32 cellular contexts compared by ENCODE assay signal in genomic region chr6:121678245-121678644, GRCh38.
"Had no signal": no experiment of that assay in that cellular context is flagged by ENCODE, and none has a peak within 500 bp of the region (broad histone marks: within the 10 kb centered on the region; RNA-seq: fewer than 3 reads in every experiment).

No MANE protein-coding gene starts in this region.

- DNase-seq: activated CD4-positive, alpha-beta T cell treated with anti-CD3 and anti-CD28 coated beads for 36 hours; activated CD4-positive, alpha-beta T cell treated with anti-CD3 and anti-CD28 coated beads, Interleukin-2, amount 10 ng/mL, durations not matched to agents 7 days and 5 days; activated CD4-positive, alpha-beta T cell treated with anti-CD3 and anti-CD28 coated beads, Interleukin-2, amount 50 U/mL, for 48 hours; activated CD8-positive, alpha-beta memory T cell treated with anti-CD3 and anti-CD28 coated beads, Interleukin-2, amount 50 U/mL, for 4 hours; activated CD8-positive, alpha-beta T cell treated with anti-CD3 and anti-CD28 coated beads, Interleukin-2, amount 10 ng/mL, durations not matched to agents 7 days and 5 days; activated effector memory CD4-positive, alpha-beta T cell treated with anti-CD3 and anti-CD28 coated beads, Interleukin-2, amount 50 U/mL, for 16 hours; activated naive CD4-positive, alpha-beta T cell; activated naive CD4-positive, alpha-beta T cell treated with anti-CD3 and anti-CD28 coated beads, Interleukin-2, amount 50 U/mL, for 16 hours; activated naive CD8-positive, alpha-beta T cell treated with anti-CD3 and anti-CD28 coated beads for 36 hours; activated T-cell treated with anti-CD3 and anti-CD28 coated beads, Interleukin-2, amount 50 U/mL, for 48 hours; amniotic stem cell; aorta; Kasumi-1; KG1; MG63; NCI-H1048; NCI-H1105 treated with DMSO at 0.1 percent for 48 hours; NCI-H1436; NCI-H1694; NCI-H2029; NCI-H510A; NCI-H526; NCI-H748 treated with DMSO at 0.1 percent for 48 hours; PC-9; SIG-M5 had no signal

- ATAC-seq: activated CD4-positive, alpha-beta T cell treated with anti-CD3 and anti-CD28 coated beads for 36 hours; activated CD4-positive, CD25-positive, alpha-beta regulatory T cell treated with anti-CD3 and anti-CD28 coated beads, Interleukin-2, amount 50 U/mL, for 24 hours; activated CD8-positive, alpha-beta T cell treated with anti-CD3 and anti-CD28 coated beads, Interleukin-2, amount 10 ng/mL, durations not matched to agents 7 days and 5 days; activated T-helper 17 cell treated with anti-CD3 and anti-CD28 coated beads, Interleukin-2, amount 50 U/mL, for 72 hours; Right ventricle myocardium inferior; WTC11 had no signal

- H3K4me3 Mint-ChIP-seq: activated CD4-positive, alpha-beta T cell treated with anti-CD3 and anti-CD28 coated beads for 36 hours; activated CD4-positive, alpha-beta T cell treated with anti-CD3 and anti-CD28 coated beads, Interleukin-2, amount 10 ng/mL, durations not matched to agents 7 days and 5 days; activated CD8-positive, alpha-beta T cell treated with anti-CD3 and anti-CD28 coated beads, Interleukin-2, amount 10 ng/mL, durations not matched to agents 7 days and 5 days; activated naive CD8-positive, alpha-beta T cell treated with anti-CD3 and anti-CD28 coated beads for 36 hours; activated T-helper 17 cell treated with anti-CD3 and anti-CD28 coated beads, Interleukin-2, amount 50 U/mL, for 72 hours; central memory CD8-positive, alpha-beta T cell; T-helper 1 cell treated with Interleukin-12 subunit alpha and Interleukin-12 subunit beta and Interleukin-4 antibody, amounts not matched to agents 30 μg/mL and 1 μg/mL, for 36 hours; T-helper 2 cell treated with Interferon-gamma antibody and Interleukin-4, amounts not matched to agents 5 μg/mL and 100 μg/mL, for 36 hours; WTC11 had no signal

- H3K9me3 Mint-ChIP-seq: activated CD4-positive, alpha-beta T cell treated with anti-CD3 and anti-CD28 coated beads, Interleukin-2, amount 10 ng/mL, durations not matched to agents 7 days and 5 days; activated naive CD8-positive, alpha-beta T cell treated with anti-CD3 and anti-CD28 coated beads for 36 hours; T-helper 1 cell treated with Interleukin-12 subunit alpha and Interleukin-12 subunit beta and Interleukin-4 antibody, amounts not matched to agents 30 μg/mL and 1 μg/mL, for 36 hours had no signal

- H3K36me3 Mint-ChIP-seq: activated naive CD8-positive, alpha-beta T cell treated with anti-CD3 and anti-CD28 coated beads for 36 hours had no signal

- H3K27ac Mint-ChIP-seq: activated CD4-positive, alpha-beta T cell treated with anti-CD3 and anti-CD28 coated beads for 36 hours; activated CD4-positive, alpha-beta T cell treated with anti-CD3 and anti-CD28 coated beads, Interleukin-2, amount 10 ng/mL, durations not matched to agents 7 days and 5 days; activated CD8-positive, alpha-beta T cell treated with anti-CD3 and anti-CD28 coated beads, Interleukin-2, amount 10 ng/mL, durations not matched to agents 7 days and 5 days; activated naive CD8-positive, alpha-beta T cell treated with anti-CD3 and anti-CD28 coated beads for 36 hours; activated T-helper 17 cell treated with anti-CD3 and anti-CD28 coated beads, Interleukin-2, amount 50 U/mL, for 72 hours; T-helper 1 cell treated with Interleukin-12 subunit alpha and Interleukin-12 subunit beta and Interleukin-4 antibody, amounts not matched to agents 30 μg/mL and 1 μg/mL, for 36 hours; T-helper 2 cell treated with Interferon-gamma antibody and Interleukin-4, amounts not matched to agents 5 μg/mL and 100 μg/mL, for 36 hours; WTC11 had no signal

- H3K27me3 Mint-ChIP-seq: activated CD4-positive, alpha-beta T cell treated with anti-CD3 and anti-CD28 coated beads for 36 hours; activated CD4-positive, alpha-beta T cell treated with anti-CD3 and anti-CD28 coated beads, Interleukin-2, amount 10 ng/mL, durations not matched to agents 7 days and 5 days; activated naive CD8-positive, alpha-beta T cell treated with anti-CD3 and anti-CD28 coated beads for 36 hours; activated T-helper 17 cell treated with anti-CD3 and anti-CD28 coated beads, Interleukin-2, amount 50 U/mL, for 72 hours; central memory CD8-positive, alpha-beta T cell had no signal

- H3K4me1 Mint-ChIP-seq: activated CD4-positive, alpha-beta T cell treated with anti-CD3 and anti-CD28 coated beads for 36 hours; activated CD4-positive, alpha-beta T cell treated with anti-CD3 and anti-CD28 coated beads, Interleukin-2, amount 10 ng/mL, durations not matched to agents 7 days and 5 days; activated T-helper 17 cell treated with anti-CD3 and anti-CD28 coated beads, Interleukin-2, amount 50 U/mL, for 72 hours; central memory CD8-positive, alpha-beta T cell had no signal
